In genomic region chr10:12482586-12482985, GRCh38 we compare ENCODE assay signal across 18 cellular contexts.
A peak's percentile ranks its signal among the peaks of the same experiment; 100 is the strongest.
DNase-seq lines count a peak whose midpoint lies in the region; ATAC-seq and TF ChIP-seq lines count a peak whose summit lies in the region.
"Had no signal": no experiment of that assay in that cellular context is flagged by ENCODE, and none has a peak within 500 bp of the region (broad histone marks: within the 10 kb centered on the region; RNA-seq: fewer than 3 reads in every experiment).

No MANE protein-coding gene starts in this region.

- peaks cover 30 to 51% (median 44%) of the 10 kb centered on the region in 10 experiments for H3K4me1 ChIP-seq in BLaER1 treated with 17β-estradiol and CSF1 and Interleukin-3, amounts not matched to agents 10 nM and 100 nM
- H3K4me1 ChIP-seq: breast epithelium, vagina had no signal

- peaks cover 0 to 44% (median 0%) of the 10 kb centered on the region in 11 experiments; a peak in 5 of 22 replicates for H4K20me1 ChIP-seq in BLaER1 treated with 17β-estradiol and CSF1 and Interleukin-3, amounts not matched to agents 10 nM and 100 nM

- TF ChIP-seq CTCF in GM13977 (IDR thresholded peaks at IDR 0.05; ENCODE audit: extremely low read depth, insufficient read depth, missing control alignments): no peak

- ATAC-seq in GM21786 (IDR thresholded peaks at IDR 0.05; ENCODE audit: unreplicated experiment): no peak
- ATAC-seq in HG03097 (IDR thresholded peaks at IDR 0.05; ENCODE audit: low FRiP score, unreplicated experiment): no peak
- ATAC-seq in GM19452 (IDR thresholded peaks at IDR 0.05; ENCODE audit: unreplicated experiment): no peak
- no peak for ATAC-seq in GM18867 (IDR thresholded peaks at IDR 0.05; ENCODE audit: unreplicated experiment)
- ATAC-seq: activated naive CD4-positive, alpha-beta T cell treated with anti-CD3 and anti-CD28 coated beads, Interleukin-2, amount 50 U/mL, for 72 hours; effector memory CD8-positive, alpha-beta T cell; stimulated activated naive CD8-positive, alpha-beta T cell treated with anti-CD3 and anti-CD28 coated beads, Interleukin-15, Interleukin-2, amounts not matched to agents 100 U/mL and 50 U/mL, for 24 hours had no signal

- H3K9me3 ChIP-seq in BLaER1 treated with 17β-estradiol and CSF1 and Interleukin-3, amounts not matched to agents 10 nM and 100 nM (replicated peaks in 1 of 11): peaks cover 14 to 28% (median 24%) of the 10 kb centered on the region in 11 experiments
- H3K9me3 ChIP-seq: breast epithelium, vagina had no signal

- no peak overlapping the region for H3K27ac ChIP-seq in BLaER1 treated with 17β-estradiol and CSF1 and Interleukin-3, amounts not matched to agents 10 nM and 100 nM
- H3K27ac ChIP-seq: breast epithelium, vagina had no signal

- in situ Hi-C loops in GM13977 (cut with MboI; ENCODE audit: low pct_unique_long_range_greater_than_20kb, low sequenced_read_pairs, unreplicated experiment): no loop called here

- no peaks in the 10 kb centered on the region for H3K27me3 ChIP-seq in BLaER1 treated with 17β-estradiol and CSF1 and Interleukin-3, amounts not matched to agents 10 nM and 100 nM
- H3K27me3 ChIP-seq: breast epithelium, vagina had no signal

- H3K36me3 ChIP-seq in BLaER1 treated with 17β-estradiol and CSF1 and Interleukin-3, amounts not matched to agents 10 nM and 100 nM: peaks cover 0 to 10% (median 3%) of the 10 kb centered on the region in 11 experiments; a peak in 6 of 22 replicates
- H3K36me3 ChIP-seq: breast epithelium, vagina had no signal

- H3K4me3 ChIP-seq in BLaER1 treated with 17β-estradiol and CSF1 and Interleukin-3, amounts not matched to agents 10 nM and 100 nM: no peak overlapping the region
- H3K4me3 ChIP-seq: breast epithelium, vagina had no signal

- peak; percentile 45 for DNase-seq in GM13977 (ENCODE audit: low spot score)
- peak; percentile 3 for DNase-seq in NCI-H69 (lab: John Stamatoyannopoulos, UW)
- peak; percentile 53 for DNase-seq in iPS-NIHi7 (ENCODE audit: extremely low spot score)
- DNase-seq: activated CD4-positive, alpha-beta T cell treated with anti-CD3 and anti-CD28 coated beads for 48 hours; AML-193; effector memory CD8-positive, alpha-beta T cell; Karpas-422; occipital lobe; SHP77 treated with DMSO at 0.1 percent for 48 hours; stimulated activated naive CD8-positive, alpha-beta T cell treated with anti-CD3 and anti-CD28 coated beads, Interleukin-15, Interleukin-2, amounts not matched to agents 100 U/mL and 50 U/mL, for 24 hours had no signal

- peak overlapping the region in 2 of 11 experiments; percentile 18 to 26; a peak in 2 of 22 replicates for H3K9ac ChIP-seq in BLaER1 treated with 17β-estradiol and CSF1 and Interleukin-3, amounts not matched to agents 10 nM and 100 nM

- peak overlapping the region; percentile 24 to 77 (median 60) for H3K4me2 ChIP-seq in BLaER1 treated with 17β-estradiol and CSF1 and Interleukin-3, amounts not matched to agents 10 nM and 100 nM

Comparison
In these comparisons a context has a peak if more than half of its experiments do, and no peak if none do; other contexts are left out.
1. DNase-seq: peak in every context shown above with its lines; median percentile 53 in iPS-NIHi7; 45 in GM13977; 3 in NCI-H69.